8 cellular contexts compared by ENCODE assay signal in the genomic region with DNA sequence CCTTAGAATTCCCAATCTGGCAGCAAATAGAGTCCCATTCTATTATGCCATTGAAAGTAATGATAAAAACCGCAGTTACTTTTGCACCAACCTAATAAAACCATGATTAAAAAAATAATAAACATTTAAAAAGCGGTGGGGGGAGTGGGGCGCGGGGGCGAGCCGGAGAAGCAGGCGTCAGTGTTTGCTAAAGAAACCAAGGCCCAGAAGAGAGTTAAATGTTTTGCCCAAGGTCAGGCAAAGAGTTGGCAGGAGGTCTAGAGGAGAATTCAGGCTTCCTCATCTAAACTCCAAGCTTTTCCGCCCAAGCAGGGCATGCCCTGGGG. TPM values are rescaled to one million over a fixed set of nuclear protein-coding genes. Genes with fewer than 3 reads are reported as not detected.
DNase-seq lines count a peak whose midpoint lies in the region; ATAC-seq, FAIRE-seq and TF ChIP-seq lines count a peak whose summit lies in the region.

No MANE protein-coding gene starts in this region.

- H2BK12ac ChIP-seq in trophoblast cell (ENCODE audit: low read length) = no peak overlapping the region

- H3K9ac ChIP-seq in ES-I3 (ENCODE audit: low read depth, low read length) (peak overlapping the region; percentile 75), trophoblast cell (ENCODE audit: low read length) (no peak overlapping the region)

- H3K4me3 ChIP-seq in esophagus (ENCODE audit: low read depth in 1 of 2, low read length in 2 of 2) (peak overlapping the region; percentile 54 to 68), trophoblast cell (ENCODE audit: low read depth, low read length) (peak overlapping the region; percentile 1)

- CTCF ChIA-PET in RWPE1 (lab: Yijun Ruan, JAX) = interaction anchor here (0.7 to 1.7 kb wide), 11 partner anchors 9 to 128 kb away, joined by 3 to 19 read pairs (median 4); a partner anchor contains a TSS

- H3K27me3 ChIP-seq in esophagus (ENCODE audit: control insufficient read depth in 1 of 2, insufficient read depth in 2 of 2, low read length in 2 of 2) (no peaks in the 10 kb centered on the region), trophoblast cell (ENCODE audit: insufficient read depth, low read length) (no peaks in the 10 kb centered on the region)

- peaks cover 6% of the 10 kb centered on the region for H3K79me1 ChIP-seq in trophoblast cell (ENCODE audit: low read length)

- no peak for DNase-seq in RWPE1 (ENCODE audit: low spot score)
- DNase-seq in trophoblast cell = no peak
- no peak for DNase-seq in NCI-H748 treated with DMSO at 0.1 percent for 48 hours (lab: John Stamatoyannopoulos, UW)
- no peak for DNase-seq in H54 (ENCODE audit: insufficient read length, low spot score)

- peak overlapping the region; percentile 75 for H3K4me2 ChIP-seq in trophoblast cell (ENCODE audit: low read length)

- H3K9me3 ChIP-seq in ES-I3 (ENCODE audit: control insufficient read depth, insufficient read depth, low read length) = no peaks in the 10 kb centered on the region
- H3K9me3 ChIP-seq in esophagus (ENCODE audit: control insufficient read depth in 2 of 2, insufficient read depth in 1 of 2, low read depth in 1 of 2, low read length in 1 of 2) = no peaks in the 10 kb centered on the region
- H3K9me3 ChIP-seq in trophoblast cell (ENCODE audit: insufficient read depth, low read depth, low read length) = no peaks in the 10 kb centered on the region

- peak overlapping the region; percentile 92 for H4K8ac ChIP-seq in trophoblast cell (ENCODE audit: low read depth, low read length)

- H3K36me3 ChIP-seq in ES-I3 (ENCODE audit: insufficient read depth, low read length) (no peaks in the 10 kb centered on the region), esophagus (ENCODE audit: control insufficient read depth in 2 of 2, insufficient read depth in 2 of 2, low read length in 1 of 2) (no peaks in the 10 kb centered on the region), trophoblast cell (ENCODE audit: control insufficient read depth in 1 of 2, insufficient read depth in 2 of 2, low read length in 2 of 2) (no peaks in the 10 kb centered on the region)

- no peak overlapping the region for H2AK5ac ChIP-seq in trophoblast cell (ENCODE audit: low read length)

- no peaks in the 10 kb centered on the region for H3K4me1 ChIP-seq in ES-I3 (ENCODE audit: insufficient read depth, low read length)
- no peaks in the 10 kb centered on the region for H3K4me1 ChIP-seq in esophagus (ENCODE audit: control insufficient read depth in 2 of 2, insufficient read depth in 2 of 2, low read length in 1 of 2)
- peaks cover 3 to 4% of the 10 kb centered on the region in 2 experiments for H3K4me1 ChIP-seq in trophoblast cell (ENCODE audit: control insufficient read depth in 1 of 2, insufficient read depth in 2 of 2, low read length in 2 of 2)

- peak overlapping the region; percentile 95 for H2AFZ ChIP-seq in trophoblast cell (ENCODE audit: insufficient read depth, low read length, poor library complexity)

- H3K18ac ChIP-seq in trophoblast cell (ENCODE audit: low read length) = peak overlapping the region; percentile 13

- H3K14ac ChIP-seq in trophoblast cell (ENCODE audit: low read length) = no peak overlapping the region

- H3K79me2 ChIP-seq in trophoblast cell (ENCODE audit: control insufficient read depth, insufficient read depth, low read length, poor library complexity) = no peaks in the 10 kb centered on the region

- 25 to 33% methylated on average over 8 of the region's 8 CpGs for WGBS in esophagus, 2 donors
- no CpG with 5 or more reads among the region's 8 CpGs for WGBS in trophoblast cell (ENCODE audit: extremely low coverage, insufficient coverage, insufficient read length)

- no peak overlapping the region for H2BK5ac ChIP-seq in trophoblast cell (ENCODE audit: low read depth, low read length, poor library complexity)

- peak overlapping the region; percentile 72 for H4K12ac ChIP-seq in trophoblast cell (ENCODE audit: low read depth, low read length)

- no peak overlapping the region for H2BK120ac ChIP-seq in trophoblast cell (ENCODE audit: insufficient read depth, low read length, poor library complexity)

- no peak for FAIRE-seq in H54 (lab: Jason Lieb, UNC)

- H3K27ac ChIP-seq in RWPE1 (peak overlapping the region; percentile 96), esophagus (ENCODE audit: low read depth in 2 of 2, low read length in 1 of 2) (peak overlapping the region; percentile 92 to 95), trophoblast cell (ENCODE audit: low read depth, low read length) (no peak overlapping the region)

- POLR2A ChIA-PET in RWPE1 (lab: Yijun Ruan, JAX; ENCODE audit: low non-redundant PET) = interaction anchor here (0.6 kb wide), 1 partner anchor 126 kb away, joined by 8 read pairs; no protein-coding TSS in a partner anchor

- H4K91ac ChIP-seq in trophoblast cell (ENCODE audit: low read depth, low read length) = peak overlapping the region; percentile 71

- no peak for TF ChIP-seq CTCF in RWPE1 (conservative IDR thresholded peaks at IDR 0.05; ENCODE audit: low read depth)

- ATAC-seq in GM19035 (IDR thresholded peaks at IDR 0.05; ENCODE audit: unreplicated experiment) (no peak), HG03439 (IDR thresholded peaks at IDR 0.05; ENCODE audit: unreplicated experiment) (no peak)

- H3K23ac ChIP-seq in trophoblast cell (ENCODE audit: low read length) = no peak overlapping the region

- TF ChIP-seq POLR2A in H54 (IDR thresholded peaks at IDR 0.05; ENCODE audit: low read depth, low read length) = no peak

- peak overlapping the region; percentile 5 for H3K4ac ChIP-seq in trophoblast cell (ENCODE audit: low read depth, low read length)

RNA-seq across cellular contexts. Expression of a gene that starts 9.7 kb away (rescaled TPM):
- 100 to 1,000 TPM; 109 to 281 TPM for polyA plus RNA-seq in esophagus
- polyA plus RNA-seq in trophoblast cell (2013) = 1.9 and 2.0 TPM in 2 replicates

RNA-seq across cellular contexts. Expression of a gene that starts 15.4 kb away (rescaled TPM):
- 10 to 100 TPM; 23.9 to 30.9 TPM for polyA plus RNA-seq in esophagus
- polyA plus RNA-seq in trophoblast cell (2013) = 10.0 and 10.5 TPM in 2 replicates

RNA-seq across cellular contexts. Expression of a gene that starts 37.5 kb away (rescaled TPM):
- 1 to 10 TPM in 1 of 2 donors, under 1 TPM in 1; 0.77 to 1.1 TPM for polyA plus RNA-seq in esophagus
- polyA plus RNA-seq in trophoblast cell (2013) = not detected in 2 replicates

RNA-seq across cellular contexts. Expression of a gene that starts 44.1 kb away (rescaled TPM):
- polyA plus RNA-seq in esophagus = 10 to 100 TPM; 12.9 to 20.2 TPM
- 9.8 and 9.9 TPM in 2 replicates for polyA plus RNA-seq in trophoblast cell (2013)

RNA-seq across cellular contexts. Expression of a gene that starts 50.6 kb away (rescaled TPM):
- polyA plus RNA-seq in esophagus = 1 to 10 TPM in 1 of 2 donors, under 1 TPM in 1; 0.86 to 1.8 TPM
- polyA plus RNA-seq in trophoblast cell (2013) = not detected in 2 replicates
